Comparison of ENCODE assay signal across 29 cellular contexts in the genomic region with DNA sequence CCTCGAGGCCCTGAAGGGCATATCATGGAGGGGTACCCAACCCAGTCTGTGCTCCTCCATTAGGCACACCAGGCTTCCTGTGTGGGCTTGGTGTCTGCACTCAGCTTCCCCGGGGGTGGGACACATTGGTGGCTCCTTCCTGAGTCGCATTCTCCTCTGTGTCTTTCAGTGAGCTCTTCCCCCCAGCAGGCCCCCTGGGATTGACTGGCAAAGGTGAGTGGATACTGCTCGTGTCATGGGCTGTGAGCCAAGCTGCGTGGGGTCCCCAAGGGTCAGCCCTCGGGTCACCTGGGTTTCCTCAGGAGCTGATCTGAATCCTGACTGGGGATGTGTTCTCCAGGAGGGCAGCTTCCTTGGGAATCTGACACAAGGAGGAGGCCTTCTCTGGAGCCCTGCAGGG.
"Had no signal": no experiment of that assay in that cellular context is flagged by ENCODE, and none has a peak within 500 bp of the region (broad histone marks: within the 10 kb centered on the region; RNA-seq: fewer than 3 reads in every experiment).

No MANE protein-coding gene starts in this region.

- DNase-seq: activated CD4-positive, alpha-beta memory T cell treated with anti-CD3 and anti-CD28 coated beads for 36 hours; activated CD4-positive, alpha-beta T cell treated with anti-CD3 and anti-CD28 coated beads for 48 hours; activated CD8-positive, alpha-beta memory T cell treated with anti-CD3 and anti-CD28 coated beads, Interleukin-2, amount 50 U/mL, for 4 hours; activated naive CD4-positive, alpha-beta T cell treated with anti-CD3 and anti-CD28 coated beads, Interleukin-2, amount 10 ng/mL, durations not matched to agents 7 days and 5 days; activated naive CD8-positive, alpha-beta T cell treated with anti-CD3 and anti-CD28 coated beads, Interleukin-2, amount 10 ng/mL, durations not matched to agents 7 days and 5 days; activated T-cell treated with anti-CD3 and anti-CD28 coated beads, Interleukin-2, amount 50 U/mL, for 1 hour; brain microvascular endothelial cell; caudate nucleus; hypothalamus; immature natural killer cell; nephron progenitor cell; small intestine; stimulated activated CD4-positive, alpha-beta T cell treated with anti-CD3 and anti-CD28 coated beads, Interleukin-15, amount 100 ng/mL, for 24 hours; stimulated activated CD4-positive, alpha-beta T cell treated with anti-CD3 and anti-CD28 coated beads, Interleukin-2, amount 100 ng/mL, for 24 hours; stimulated activated naive B cell treated with anti-CD40 and anti-IgM and Interleukin-4, amounts not matched to agents 10 μg/mL and 1 μg/mL and 100 μg/mL, for 72 hours; stomach; SW 1271; T-helper 17 cell; T1000; thyroid gland; WERI-Rb-1 had no signal

- H3K9me3 ChIP-seq: thyroid gland had no signal

- H3K4me1 ChIP-seq: gastroesophageal sphincter, parathyroid adenoma, stomach, thyroid gland had no signal

- FAIRE-seq: astrocyte, endothelial cell of umbilical vein, small intestine had no signal

- H3K79me2 ChIP-seq: parathyroid adenoma had no signal

- H3K4me3 ChIP-seq: gastroesophageal sphincter, mucosa of descending colon, stomach, thyroid gland had no signal

- ATAC-seq: activated CD4-positive, CD25-positive, alpha-beta regulatory T cell treated with anti-CD3 and anti-CD28 coated beads, Interleukin-2, amount 50 U/mL, for 24 hours; gastroesophageal sphincter; left lobe of liver; mucosa of descending colon; sciatic nerve; stimulated activated naive B cell treated with anti-CD40 and anti-IgM and Interleukin-4, amounts not matched to agents 10 μg/mL and 1 μg/mL and 100 μg/mL, for 72 hours; T-helper 17 cell had no signal

- H2AFZ ChIP-seq: parathyroid adenoma had no signal

- H3K27ac ChIP-seq: brain microvascular endothelial cell, gastroesophageal sphincter, parathyroid adenoma, stomach, thyroid gland, WERI-Rb-1 had no signal

- H3K9ac ChIP-seq: parathyroid adenoma had no signal

- H3K27me3 ChIP-seq: brain microvascular endothelial cell, gastroesophageal sphincter, stomach, thyroid gland had no signal

- H3K36me3 ChIP-seq: brain microvascular endothelial cell, gastroesophageal sphincter, stomach, thyroid gland, WERI-Rb-1 had no signal
